In genomic region chr3:173911446-173911845, GRCh38 we compare ENCODE assay signal across 15 cellular contexts.
DNase-seq lines count a peak whose midpoint lies in the region; ATAC-seq, FAIRE-seq and TF ChIP-seq lines count a peak whose summit lies in the region.
"Had no signal": no experiment of that assay in that cellular context is flagged by ENCODE, and none has a peak within 500 bp of the region (broad histone marks: within the 10 kb centered on the region; RNA-seq: fewer than 3 reads in every experiment).

No MANE protein-coding gene starts in this region.

- in situ Hi-C loops in K562 (cut with MboI) = no loop called here

- peak; percentile 25 for DNase-seq in GM23338 (ENCODE audit: low spot score)
- DNase-seq in NCI-H446 (lab: John Stamatoyannopoulos, UW) = peak; percentile 67 to 78
- DNase-seq in K562 (ENCODE audit: extremely low read depth in 1 of 4, low spot score in 3 of 4) = no peak
- DNase-seq in medulla oblongata (ENCODE audit: extremely low spot score) = peak; percentile 78
- DNase-seq in activated CD4-positive, alpha-beta memory T cell treated with anti-CD3 and anti-CD28 coated beads, Interleukin-2, amount 10 ng/mL, durations not matched to agents 7 days and 5 days = no peak
- DNase-seq in mesenchymal stem cell = no peak
- DNase-seq in stimulated activated effector memory CD8-positive, alpha-beta T cell treated with anti-CD3 and anti-CD28 coated beads, Interleukin-12 subunit alpha, Interleukin-12 subunit beta, amount 100 ng/mL, for 72 hours (ENCODE audit: low spot score in 2 of 2) = no peak
- no peak for DNase-seq in cerebellar nuclear complex (lab: John Stamatoyannopoulos, UW)
- DNase-seq: amniotic stem cell, Calu3, T-helper 9 cell, thyroid gland had no signal

- H3K4me1 ChIP-seq in GM23338 (ENCODE audit: insufficient read depth) = peaks cover 44% of the 10 kb centered on the region
- H3K4me1 ChIP-seq in K562 (replicated peaks in 1 of 2; ENCODE audit: control insufficient read depth in 2 of 2, insufficient read depth in 2 of 2, low read length in 2 of 2) = no peaks in the 10 kb centered on the region
- no peaks in the 10 kb centered on the region for H3K4me1 ChIP-seq in mesenchymal stem cell (ENCODE audit: control insufficient read depth, insufficient read depth, low read depth, low read length)
- H3K4me1 ChIP-seq: thyroid gland had no signal

- CTCF ChIA-PET in K562 (lab: Yijun Ruan, JAX; ENCODE audit: low intra/inter-chr PET ratio) = no interaction called here
- CTCF ChIA-PET in activated CD4-positive, alpha-beta memory T cell treated with anti-CD3 and anti-CD28 coated beads, Interleukin-2, amount 10 ng/mL, durations not matched to agents 7 days and 5 days (lab: Charles Lee) = no interaction called here

- H3K9me3 ChIP-seq in K562 (replicated peaks; ENCODE audit: control insufficient read depth, insufficient read depth, low read depth, low read length) (no peaks in the 10 kb centered on the region), mesenchymal stem cell (ENCODE audit: control insufficient read depth, low read length) (peaks cover 6% of the 10 kb centered on the region)
- H3K9me3 ChIP-seq: thyroid gland had no signal

- H3K9me2 ChIP-seq in GM23338 (ENCODE audit: insufficient read depth) = no peaks in the 10 kb centered on the region

- ATAC-seq in GM23338 (no peak), K562 (no peak)
- ATAC-seq in stimulated activated effector memory CD8-positive, alpha-beta T cell treated with anti-CD3 and anti-CD28 coated beads, Interleukin-12 subunit alpha, Interleukin-12 subunit beta, amount 100 ng/mL, for 72 hours = no peak
- ATAC-seq: Right ventricle myocardium inferior had no signal

- no peak overlapping the region for H2BK12ac ChIP-seq in mesenchymal stem cell (ENCODE audit: low read length in 2 of 2)

- TF ChIP-seq EP300 in K562 (IDR thresholded peaks at IDR 0.05; ENCODE audit: low read length) = no peak

- no TSS peak for BruUV-seq in K562 (replicated peaks; lab: Mats Ljungman, UMichigan)

- no peak overlapping the region for H4K91ac ChIP-seq in mesenchymal stem cell (ENCODE audit: low read length)

- H3K27ac ChIP-seq in GM23338 (ENCODE audit: low read depth) (no peak overlapping the region), K562 (ENCODE audit: extremely low read depth, low read depth, low read length) (no peak overlapping the region), mesenchymal stem cell (ENCODE audit: low read length, poor library complexity, severe bottlenecking) (no peak overlapping the region)
- H3K27ac ChIP-seq: thyroid gland had no signal

- no peak for FAIRE-seq in K562 (lab: Jason Lieb, UNC)

- peaks cover 45% of the 10 kb centered on the region for H3K4me1 Mint-ChIP-seq in GM23338
- H3K4me1 Mint-ChIP-seq in activated CD4-positive, alpha-beta memory T cell treated with anti-CD3 and anti-CD28 coated beads, Interleukin-2, amount 10 ng/mL, durations not matched to agents 7 days and 5 days = no peaks in the 10 kb centered on the region
- H3K4me1 Mint-ChIP-seq in stimulated activated effector memory CD8-positive, alpha-beta T cell treated with anti-CD3 and anti-CD28 coated beads, Interleukin-12 subunit alpha, Interleukin-12 subunit beta, amount 100 ng/mL, for 72 hours = no peaks in the 10 kb centered on the region

- no peaks in the 10 kb centered on the region for H3K79me1 ChIP-seq in mesenchymal stem cell (replicated peaks; ENCODE audit: low read length, poor library complexity, severe bottlenecking)

- H3K4me3 Mint-ChIP-seq in GM23338 = no peak overlapping the region
- no peak overlapping the region for H3K4me3 Mint-ChIP-seq in activated CD4-positive, alpha-beta memory T cell treated with anti-CD3 and anti-CD28 coated beads, Interleukin-2, amount 10 ng/mL, durations not matched to agents 7 days and 5 days
- no peak overlapping the region for H3K4me3 Mint-ChIP-seq in stimulated activated effector memory CD8-positive, alpha-beta T cell treated with anti-CD3 and anti-CD28 coated beads, Interleukin-12 subunit alpha, Interleukin-12 subunit beta, amount 100 ng/mL, for 72 hours
- H3K4me3 Mint-ChIP-seq: dendritic cell treated with granulocyte-macrophage colony-stimulating factor and Interleukin-4, amounts not matched to agents 40 ng/mL and 50 ng/mL, for 4 days had no signal

- H3K36me3 ChIP-seq in GM23338 (ENCODE audit: insufficient read depth) (no peaks in the 10 kb centered on the region), K562 (ENCODE audit: control insufficient read depth, insufficient read depth, low read length) (no peaks in the 10 kb centered on the region), mesenchymal stem cell (ENCODE audit: control insufficient read depth in 1 of 2, insufficient read depth in 2 of 2, low read depth in 1 of 2, low read length in 2 of 2) (no peaks in the 10 kb centered on the region)
- H3K36me3 ChIP-seq: thyroid gland had no signal

- no peak overlapping the region for H3K23ac ChIP-seq in mesenchymal stem cell (ENCODE audit: low read length in 2 of 2)

- POLR2A ChIA-PET in K562 (lab: Yijun Ruan, JAX) = no interaction called here
- POLR2A ChIA-PET in activated CD4-positive, alpha-beta memory T cell treated with anti-CD3 and anti-CD28 coated beads, Interleukin-2, amount 10 ng/mL, durations not matched to agents 7 days and 5 days (lab: Charles Lee) = no interaction called here

- H3K4me2 ChIP-seq in GM23338 = no peak overlapping the region
- no peak overlapping the region for H3K4me2 ChIP-seq in K562 (ENCODE audit: insufficient read depth, low read length)
- H3K4me2 ChIP-seq in mesenchymal stem cell (ENCODE audit: low read length, poor library complexity, severe bottlenecking) = no peak overlapping the region

- no peak overlapping the region for H2AFZ ChIP-seq in GM23338
- no peak overlapping the region for H2AFZ ChIP-seq in K562 (ENCODE audit: low read depth, low read length)
- no peak overlapping the region for H2AFZ ChIP-seq in mesenchymal stem cell (ENCODE audit: low read depth, low read length)

- WGBS in K562 (ENCODE audit: insufficient coverage, low coverage, missing lambda C conversion rate) = 0% methylated on average over 3 of the region's 3 CpGs
- 88% methylated on average over 3 of the region's 3 CpGs for WGBS in mesenchymal stem cell

- no peak for TF ChIP-seq POLR2A in K562 (conservative IDR thresholded peaks at IDR 0.05)

- no peak overlapping the region for H2AK5ac ChIP-seq in mesenchymal stem cell (ENCODE audit: low read length, severe bottlenecking)

- intact Hi-C loops in K562 (cut with micrococcal nuclease) = no loop called here

- H3K9me1 ChIP-seq in K562 (ENCODE audit: control insufficient read depth, insufficient read depth, low read length) = no peaks in the 10 kb centered on the region

- H3K4me3 ChIP-seq in GM23338 = no peak overlapping the region
- no peak overlapping the region for H3K4me3 ChIP-seq in K562
- no peak overlapping the region for H3K4me3 ChIP-seq in mesenchymal stem cell (ENCODE audit: insufficient read depth in 1 of 2, low read depth in 1 of 2, low read length in 2 of 2)
- H3K4me3 ChIP-seq: thyroid gland had no signal

- H4K20me1 ChIP-seq in GM23338 (replicated peaks; ENCODE audit: insufficient read depth) = no peaks in the 10 kb centered on the region
- H4K20me1 ChIP-seq in K562 (replicated peaks; ENCODE audit: control insufficient read depth, insufficient read depth, low read length) = no peaks in the 10 kb centered on the region

- no peak overlapping the region for H3K4ac ChIP-seq in mesenchymal stem cell (ENCODE audit: low read depth in 1 of 2, low read length in 2 of 2)

- H3K9ac ChIP-seq in K562 (ENCODE audit: insufficient read depth in 1 of 2, low read depth in 2 of 2, low read length in 2 of 2) = no peak overlapping the region
- no peak overlapping the region for H3K9ac ChIP-seq in mesenchymal stem cell (ENCODE audit: low read length)

- no peaks in the 10 kb centered on the region for H3K9me3 Mint-ChIP-seq in GM23338
- H3K9me3 Mint-ChIP-seq in activated CD4-positive, alpha-beta memory T cell treated with anti-CD3 and anti-CD28 coated beads, Interleukin-2, amount 10 ng/mL, durations not matched to agents 7 days and 5 days = no peaks in the 10 kb centered on the region
- H3K9me3 Mint-ChIP-seq in stimulated activated effector memory CD8-positive, alpha-beta T cell treated with anti-CD3 and anti-CD28 coated beads, Interleukin-12 subunit alpha, Interleukin-12 subunit beta, amount 100 ng/mL, for 72 hours = peaks cover 7% of the 10 kb centered on the region

- no peak overlapping the region for H2BK15ac ChIP-seq in mesenchymal stem cell (ENCODE audit: low read depth, poor library complexity, severe bottlenecking)

- H2BK120ac ChIP-seq in mesenchymal stem cell (ENCODE audit: low read depth, low read length) = no peak overlapping the region

- no peak overlapping the region for H3K14ac ChIP-seq in mesenchymal stem cell (ENCODE audit: low read length in 2 of 2)

- peaks cover 2% of the 10 kb centered on the region for H3K27me3 Mint-ChIP-seq in GM23338 (ENCODE audit: insufficient read depth, low read depth, poor library complexity)
- no peaks in the 10 kb centered on the region for H3K27me3 Mint-ChIP-seq in activated CD4-positive, alpha-beta memory T cell treated with anti-CD3 and anti-CD28 coated beads, Interleukin-2, amount 10 ng/mL, durations not matched to agents 7 days and 5 days
- H3K27me3 Mint-ChIP-seq: dendritic cell treated with granulocyte-macrophage colony-stimulating factor and Interleukin-4, amounts not matched to agents 40 ng/mL and 50 ng/mL, for 4 days; progenitor cell of endocrine pancreas had no signal

- 0 out of 2 replicates have a peak overlapping the region, but pooled peaks have one; percentile 10 for H3K27ac Mint-ChIP-seq in GM23338
- no peak overlapping the region for H3K27ac Mint-ChIP-seq in activated CD4-positive, alpha-beta memory T cell treated with anti-CD3 and anti-CD28 coated beads, Interleukin-2, amount 10 ng/mL, durations not matched to agents 7 days and 5 days
- H3K27ac Mint-ChIP-seq in stimulated activated effector memory CD8-positive, alpha-beta T cell treated with anti-CD3 and anti-CD28 coated beads, Interleukin-12 subunit alpha, Interleukin-12 subunit beta, amount 100 ng/mL, for 72 hours = no peak overlapping the region
- H3K27ac Mint-ChIP-seq: dendritic cell treated with granulocyte-macrophage colony-stimulating factor and Interleukin-4, amounts not matched to agents 40 ng/mL and 50 ng/mL, for 4 days; progenitor cell of endocrine pancreas had no signal

- no peaks in the 10 kb centered on the region for H3K36me3 Mint-ChIP-seq in GM23338 (ENCODE audit: low read depth)
- H3K36me3 Mint-ChIP-seq in activated CD4-positive, alpha-beta memory T cell treated with anti-CD3 and anti-CD28 coated beads, Interleukin-2, amount 10 ng/mL, durations not matched to agents 7 days and 5 days (ENCODE audit: low read depth) = no peaks in the 10 kb centered on the region
- H3K36me3 Mint-ChIP-seq in stimulated activated effector memory CD8-positive, alpha-beta T cell treated with anti-CD3 and anti-CD28 coated beads, Interleukin-12 subunit alpha, Interleukin-12 subunit beta, amount 100 ng/mL, for 72 hours = no peaks in the 10 kb centered on the region

- H4K8ac ChIP-seq in mesenchymal stem cell (ENCODE audit: low read length) = no peak overlapping the region

- TF ChIP-seq RAD21 in K562 (CRISPR knock-in tag; conservative IDR thresholded peaks at IDR 0.05 in 1 of 2, IDR thresholded peaks at IDR 0.05 in 1 of 2) = no peak

- no peaks in the 10 kb centered on the region for H3K27me3 ChIP-seq in GM23338 (ENCODE audit: insufficient read depth)
- no peaks in the 10 kb centered on the region for H3K27me3 ChIP-seq in K562 (ENCODE audit: control insufficient read depth in 2 of 2, insufficient read depth in 2 of 2, low read length in 2 of 2)
- no peaks in the 10 kb centered on the region for H3K27me3 ChIP-seq in mesenchymal stem cell (ENCODE audit: control insufficient read depth in 1 of 2, insufficient read depth in 1 of 2, low read length in 2 of 2)
- H3K27me3 ChIP-seq: thyroid gland had no signal

- H3K18ac ChIP-seq in mesenchymal stem cell (ENCODE audit: low read depth in 1 of 2, low read length in 2 of 2) = no peak overlapping the region

- H3F3A ChIP-seq in GM23338 (replicated peaks; ENCODE audit: low read depth) = no peaks in the 10 kb centered on the region

- no peaks in the 10 kb centered on the region for H3K79me2 ChIP-seq in GM23338 (replicated peaks; ENCODE audit: insufficient read depth)
- no peaks in the 10 kb centered on the region for H3K79me2 ChIP-seq in K562 (ENCODE audit: control insufficient read depth, insufficient read depth, low read length)

- H2BK5ac ChIP-seq in mesenchymal stem cell (ENCODE audit: low read depth, low read length, poor library complexity, severe bottlenecking) = no peak overlapping the region

- TF ChIP-seq CTCF in GM23338 (conservative IDR thresholded peaks at IDR 0.05; ENCODE audit: low read depth in 2 of 2) = no peak
- no peak for TF ChIP-seq CTCF in K562 (IDR thresholded peaks at IDR 0.05 in 2 of 3, conservative IDR thresholded peaks at IDR 0.05 in 1 of 3; ENCODE audit: insufficient read depth in 2 of 3, low read depth in 1 of 3, low read length in 3 of 3)

Comparison
In these comparisons a context has a peak if more than half of its experiments do, and no peak if none do; other contexts are left out.
1. DNase-seq: peak in GM23338 (single experiment), NCI-H446 (2 of 2) and medulla oblongata (single experiment); none in K562 (0 of 4), activated CD4-positive, alpha-beta memory T cell treated with anti-CD3 and anti-CD28 coated beads, Interleukin-2, amount 10 ng/mL, durations not matched to agents 7 days and 5 days (single experiment), mesenchymal stem cell (single experiment), stimulated activated effector memory CD8-positive, alpha-beta T cell treated with anti-CD3 and anti-CD28 coated beads, Interleukin-12 subunit alpha, Interleukin-12 subunit beta, amount 100 ng/mL, for 72 hours (0 of 2) and cerebellar nuclear complex (0 of 2).